Comparison of ENCODE assay signal across 8 cellular contexts in the genomic region with DNA sequence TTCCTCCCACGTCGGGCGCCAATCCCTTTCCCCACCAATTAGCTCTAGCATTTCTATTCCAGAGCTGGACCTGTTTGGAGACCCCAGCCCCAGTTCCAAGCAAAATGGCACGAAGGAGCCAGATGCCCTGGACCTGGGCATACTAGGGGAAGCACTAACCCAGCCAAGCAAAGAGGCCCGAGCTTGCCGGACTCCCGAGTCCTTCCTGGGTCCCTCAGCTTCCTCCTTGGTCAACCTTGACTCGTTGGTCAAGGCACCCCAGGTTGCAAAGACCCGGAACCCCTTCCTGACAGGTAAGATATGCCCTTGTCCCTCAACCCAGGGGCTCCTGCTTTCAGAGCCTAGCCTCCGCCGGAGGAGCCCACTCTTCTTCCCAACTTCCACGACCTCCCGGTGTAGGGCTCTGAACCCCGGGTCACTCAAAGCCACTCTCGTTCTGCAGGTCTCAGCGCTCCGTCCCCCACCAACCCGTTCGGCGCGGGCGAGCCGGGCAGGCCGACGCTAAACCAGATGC. TPM values are rescaled to one million over a fixed set of nuclear protein-coding genes. Genes with fewer than 3 reads are reported as not detected.
A peak's percentile ranks its signal among the peaks of the same experiment; 100 is the strongest.
DNase-seq lines count a peak whose midpoint lies in the region; ATAC-seq, FAIRE-seq and TF ChIP-seq lines count a peak whose summit lies in the region.

No MANE protein-coding gene starts in this region.

- peak overlapping the region; percentile 63 for H3K4me3 ChIP-seq in NT2/D1 (ENCODE audit: insufficient read length, low read depth)
- H3K4me3 ChIP-seq in H1 (ENCODE audit: extremely low read depth in 1 of 4, insufficient read depth in 2 of 4, low read depth in 3 of 4, low read length in 4 of 4) = peak overlapping the region; percentile 47 to 76 (median 73)

- no peak for DNase-seq in CD4-positive, alpha-beta T cell
- DNase-seq in NT2/D1 (ENCODE audit: low read depth, low spot score) (no peak), H1 (ENCODE audit: low read depth in 1 of 2, low spot score in 2 of 2) (no peak), osteocyte (ENCODE audit: extremely low spot score, unreplicated experiment) (no peak), NOMO-1 treated with dmso at 0.1 percent for 144 hours (lab: John Stamatoyannopoulos, UW; ENCODE audit: unreplicated experiment) (no peak)
- DNase-seq in stimulated activated CD4-positive, alpha-beta T cell treated with anti-CD3 and anti-CD28 coated beads, Interleukin-4, amount 100 ng/mL, for 24 hours = no peak

- 0 out of 2 replicates have a peak overlapping the region, but pooled peaks have one; percentile 68 for H2BK5ac ChIP-seq in H1 (ENCODE audit: low read depth, low read length)

- H3K27ac ChIP-seq in CD4-positive, alpha-beta T cell (ENCODE audit: low read depth, low read length) = no peak overlapping the region
- H3K27ac ChIP-seq in H1 (ENCODE audit: low read depth, low read length) = no peak overlapping the region

- H4K5ac ChIP-seq in H1 (ENCODE audit: insufficient read length, low read depth, low read length) = no peak overlapping the region

- H3K23me2 ChIP-seq in H1 (ENCODE audit: low read depth, low read length) = peaks cover 5% of the 10 kb centered on the region; the same call in 1 of the 2 replicates

- H2AK5ac ChIP-seq in H1 (ENCODE audit: low read depth, low read length) = no peak overlapping the region

- peak overlapping the region; percentile 73 for H3K4me3 Mint-ChIP-seq in CD4-positive, alpha-beta T cell
- H3K4me3 Mint-ChIP-seq in osteocyte (ENCODE audit: unreplicated experiment) = peak overlapping the region; percentile 77

- no peaks in the 10 kb centered on the region; the same call in 1 of the 2 replicates for H3K79me1 ChIP-seq in H1 (ENCODE audit: low read depth, low read length)

- H2AFZ ChIP-seq in H1 (ENCODE audit: low read length) = no peak overlapping the region

- H3K27me3 ChIP-seq in CD4-positive, alpha-beta T cell (ENCODE audit: control insufficient read depth, insufficient read depth, low read length) = no peaks in the 10 kb centered on the region
- H3K27me3 ChIP-seq in NT2/D1 (ENCODE audit: insufficient read depth, insufficient read length) (peaks cover 31% of the 10 kb centered on the region), H1 (replicated peaks in 1 of 4; ENCODE audit: control insufficient read depth in 3 of 4, extremely low read depth in 1 of 4, insufficient read depth in 3 of 4, low read length in 3 of 4) (peaks cover 0 to 6% (median 5%) of the 10 kb centered on the region in 4 experiments; a peak in 4 of 7 replicates)

- FAIRE-seq in H1 (lab: Jason Lieb, UNC) = no peak

- H3K23ac ChIP-seq in H1 (ENCODE audit: insufficient read length) = no peak overlapping the region

- H3K4me1 ChIP-seq in NT2/D1 (ENCODE audit: insufficient read depth, insufficient read length) = peaks cover 31% of the 10 kb centered on the region
- H3K4me1 ChIP-seq in H1 (replicated peaks in 1 of 4; ENCODE audit: control insufficient read depth in 3 of 4, insufficient read depth in 4 of 4, low read length in 3 of 4) = peaks cover 2 to 19% (median 10%) of the 10 kb centered on the region in 4 experiments

- H3K4me1 Mint-ChIP-seq in CD4-positive, alpha-beta T cell (ENCODE audit: low read depth) = peaks cover 17% of the 10 kb centered on the region
- peaks cover 12% of the 10 kb centered on the region for H3K4me1 Mint-ChIP-seq in osteocyte (ENCODE audit: unreplicated experiment)

- 39% methylated on average over 24 of the region's 25 CpGs; no CpG with 5 or more reads in 1 of the 2 experiments for WGBS in H1 (ENCODE audit: extremely low coverage in 1 of 2, insufficient coverage in 1 of 2, insufficient read length in 1 of 2, insufficient replicate concordance in 2 of 2, low coverage in 1 of 2, low lambda C conversion rate in 2 of 2, missing lambda C conversion rate in 1 of 2), 2 experiments

- no peak for TF ChIP-seq RAD21 in H1 (IDR thresholded peaks at IDR 0.05 in 1 of 2, conservative IDR thresholded peaks at IDR 0.05 in 1 of 2; ENCODE audit: low read depth in 2 of 2, low read length in 2 of 2)

- H2BK15ac ChIP-seq in H1 (ENCODE audit: low read length) = no peak overlapping the region

- H2BK12ac ChIP-seq in H1 (ENCODE audit: low read depth, low read length) = no peak overlapping the region

- H3K36me3 ChIP-seq in NT2/D1 (ENCODE audit: insufficient read depth, insufficient read length, low read length) = no peaks in the 10 kb centered on the region
- peaks cover 0 to 3% (median 0%) of the 10 kb centered on the region in 4 experiments; a peak in 1 of 8 replicates for H3K36me3 ChIP-seq in H1 (ENCODE audit: control insufficient read depth in 2 of 4, insufficient read depth in 4 of 4, low read length in 3 of 4)

- peaks cover 6% of the 10 kb centered on the region for H3K27me3 Mint-ChIP-seq in CD4-positive, alpha-beta T cell
- no peaks in the 10 kb centered on the region for H3K27me3 Mint-ChIP-seq in osteocyte (ENCODE audit: unreplicated experiment)

- H3K56ac ChIP-seq in H1 (replicated peaks; ENCODE audit: insufficient read length, low read depth, low read length) = no peak overlapping the region

- H3K4ac ChIP-seq in H1 (replicated peaks; ENCODE audit: insufficient read length, low read depth, low read length) = no peak overlapping the region

- no peak overlapping the region; the same call in 1 of the 2 replicates for H3K18ac ChIP-seq in H1 (ENCODE audit: extremely low read depth, low read length)

- no peak overlapping the region for H2BK20ac ChIP-seq in H1 (ENCODE audit: low read length)

- intact Hi-C loops in CD4-positive, alpha-beta T cell (cut with DNase I, micrococcal nuclease) = loop anchor here in 1 of 2 experiments (10.0 kb wide), 1 partner anchor 57 kb away; no protein-coding TSS in a partner anchor

- H3K9ac ChIP-seq in NT2/D1 (ENCODE audit: insufficient read length, low read depth) (peak overlapping the region; percentile 86), H1 (replicated peaks in 1 of 4; ENCODE audit: extremely low read depth in 1 of 4, low read depth in 3 of 4, low read length in 3 of 4) (no peak overlapping the region)

- H4K8ac ChIP-seq in H1 (ENCODE audit: extremely low read depth, insufficient read depth, low read length) = no peak overlapping the region

- H3K9me3 Mint-ChIP-seq in CD4-positive, alpha-beta T cell = no peaks in the 10 kb centered on the region
- H3K9me3 Mint-ChIP-seq in osteocyte (ENCODE audit: unreplicated experiment) = no peaks in the 10 kb centered on the region

- H3K79me2 ChIP-seq in H1 (ENCODE audit: control insufficient read depth in 1 of 2, insufficient read depth in 2 of 2, low read length in 2 of 2) = no peaks in the 10 kb centered on the region

- POLR2A ChIA-PET in CD4-positive, alpha-beta T cell (lab: Charles Lee) = interaction anchor here (0.6 to 1.6 kb wide), 5 partner anchors 9 to 239 kb away, joined by 3 to 19 read pairs (median 3); partner anchors contain the start of genes CACNA1G, EPN3, LRRC59 and LUC7L3
- POLR2A ChIA-PET in H1 (lab: Charles Lee; ENCODE audit: partially characterized antibody) = interaction anchor here (1.1 to 2.6 kb wide), 5 partner anchors 9 to 89 kb away, joined by 3 to 7 read pairs (median 3); partner anchors contain the start of gene CACNA1G

- H3K4me2 ChIP-seq in H1 (ENCODE audit: insufficient read depth in 1 of 2, low read depth in 2 of 2, low read length in 2 of 2) = peak overlapping the region; percentile 80 to 88

- no peak for ATAC-seq in CD4-positive, alpha-beta T cell (ENCODE audit: poor library complexity)
- ATAC-seq in HG02970 (IDR thresholded peaks at IDR 0.05; ENCODE audit: low FRiP score, unreplicated experiment) (no peak), GM19351 (IDR thresholded peaks at IDR 0.05; ENCODE audit: unreplicated experiment) (no peak)

- peak overlapping the region; percentile 10 for H4K91ac ChIP-seq in H1 (replicated peaks; ENCODE audit: insufficient read length, low read length)

- no peak overlapping the region for H3K14ac ChIP-seq in H1 (ENCODE audit: insufficient read length)

- no peak for TF ChIP-seq CTCF in CD4-positive, alpha-beta T cell (IDR thresholded peaks at IDR 0.05)
- TF ChIP-seq CTCF in H1 (IDR thresholded peaks at IDR 0.05; ENCODE audit: control extremely low read depth in 1 of 3, insufficient read depth in 1 of 3, low read depth in 1 of 3, low read length in 3 of 3) (no peak), osteocyte (IDR thresholded peaks at IDR 0.05) (no peak)

- no peak overlapping the region for H2BK120ac ChIP-seq in H1 (replicated peaks; ENCODE audit: low read depth, low read length)

- CTCF ChIA-PET in CD4-positive, alpha-beta T cell (lab: Charles Lee) = interaction anchor here (1.1 to 2.4 kb wide), 3 partner anchors 22 to 84 kb away, joined by 3 to 10 read pairs (median 5); no protein-coding TSS in a partner anchor
- CTCF ChIA-PET in H1 (lab: Charles Lee; ENCODE audit: partially characterized antibody) = interaction anchor here (1.1 to 6.0 kb wide), 12 partner anchors 9 to 179 kb away, joined by 3 to 42 read pairs (median 6); partner anchors contain the start of gene LRRC59

- peaks cover 0 to 1% of the 10 kb centered on the region in 2 experiments for H4K20me1 ChIP-seq in H1 (replicated peaks in 1 of 2; ENCODE audit: control insufficient read depth in 1 of 2, insufficient read depth in 2 of 2, low read length in 2 of 2)

- no peak for TF ChIP-seq POLR2A in H1 (IDR thresholded peaks at IDR 0.05; ENCODE audit: control extremely low read depth in 1 of 2, low read depth in 2 of 2, low read length in 2 of 2)

- no peaks in the 10 kb centered on the region for H3K36me3 Mint-ChIP-seq in CD4-positive, alpha-beta T cell (ENCODE audit: low read depth)
- no peaks in the 10 kb centered on the region for H3K36me3 Mint-ChIP-seq in osteocyte (ENCODE audit: unreplicated experiment)

- no peak overlapping the region for H3K27ac Mint-ChIP-seq in CD4-positive, alpha-beta T cell
- H3K27ac Mint-ChIP-seq in osteocyte (ENCODE audit: unreplicated experiment) = no peak overlapping the region

- no peak for TF ChIP-seq EP300 in H1 (IDR thresholded peaks at IDR 0.05; ENCODE audit: borderline replicate concordance in 1 of 2, low read depth in 2 of 2, low read length in 2 of 2)

- no peaks in the 10 kb centered on the region for H3K9me3 ChIP-seq in CD4-positive, alpha-beta T cell (ENCODE audit: control insufficient read depth, low read length)
- H3K9me3 ChIP-seq in NT2/D1 (ENCODE audit: insufficient read depth, low read length) = no peaks in the 10 kb centered on the region
- no peaks in the 10 kb centered on the region for H3K9me3 ChIP-seq in H1 (ENCODE audit: insufficient read depth in 2 of 2, low read depth in 1 of 2, low read length in 1 of 2)

RNA-seq across cellular contexts. Expression of gene SPATA20, which starts 5.5 kb away (rescaled TPM):
- total RNA-seq in CD4-positive, alpha-beta T cell = 10 to 100 TPM; 10.2 to 10.3 TPM
- 16.2 and 16.7 TPM in 2 replicates for total RNA-seq in H1 (2021; fragmentation: NEBNext Ultra II Directional; extraction: Animal tissue kit (Norgen Biotek cat#: 25700))
- 17.5 and 23.2 TPM in 2 replicates for polyA plus RNA-seq in H1 (2011; rRNA removed)
- polyA plus RNA-seq in H1 (2011; cell fraction: cytosol; rRNA removed) = 18.3 TPM
- 124 TPM for polyA plus RNA-seq in H1 (2011; cell fraction: nucleus; rRNA removed)
- 10.5 to 22.8 TPM (median 22.0 TPM) in 4 replicates for polyA plus RNA-seq in H1 (2012, experiment 1 of 2)
- 15.5 TPM for polyA plus RNA-seq in H1 (2012, experiment 2 of 2)
- polyA plus RNA-seq in H1 (2013, experiment 1 of 2) = 16.1 TPM
- 14.2 TPM for polyA plus RNA-seq in H1 (2013, experiment 2 of 2)
- polyA minus RNA-seq in H1 (2011; rRNA and poly(A)+ RNA removed) = 9.0 and 10.5 TPM in 2 replicates
- 10.6 TPM for polyA minus RNA-seq in H1 (2011; cell fraction: cytosol; rRNA and poly(A)+ RNA removed)
- polyA minus RNA-seq in H1 (2011; cell fraction: nucleus; rRNA and poly(A)+ RNA removed) = 32.9 TPM
- 55.0 and 58.1 TPM in 2 replicates for total RNA-seq in osteocyte

RNA-seq across cellular contexts. Expression of gene EPN3, which starts 8.9 kb away (rescaled TPM):
- total RNA-seq in CD4-positive, alpha-beta T cell = not detected
- total RNA-seq in H1 (2021; fragmentation: NEBNext Ultra II Directional; extraction: Animal tissue kit (Norgen Biotek cat#: 25700)) = 5.8 and 7.9 TPM in 2 replicates
- 6.7 and 8.1 TPM in 2 replicates for polyA plus RNA-seq in H1 (2011; rRNA removed)
- polyA plus RNA-seq in H1 (2011; cell fraction: cytosol; rRNA removed) = 4.7 TPM
- 9.8 TPM for polyA plus RNA-seq in H1 (2011; cell fraction: nucleus; rRNA removed)
- 4.6 to 8.1 TPM (median 4.8 TPM) in 4 replicates for polyA plus RNA-seq in H1 (2012, experiment 1 of 2)
- polyA plus RNA-seq in H1 (2012, experiment 2 of 2) = 18.3 TPM
- 4.9 TPM for polyA plus RNA-seq in H1 (2013, experiment 1 of 2)
- polyA plus RNA-seq in H1 (2013, experiment 2 of 2) = 5.5 TPM
- polyA minus RNA-seq in H1 (2011; rRNA and poly(A)+ RNA removed) = 3.8 and 4.1 TPM in 2 replicates
- 5.2 TPM for polyA minus RNA-seq in H1 (2011; cell fraction: cytosol; rRNA and poly(A)+ RNA removed)
- polyA minus RNA-seq in H1 (2011; cell fraction: nucleus; rRNA and poly(A)+ RNA removed) = 11.3 TPM
- total RNA-seq in osteocyte = not detected in 2 replicates

RNA-seq across cellular contexts. Expression of gene CACNA1G, which starts 19.1 kb away (rescaled TPM):
- not detected for total RNA-seq in CD4-positive, alpha-beta T cell
- total RNA-seq in H1 (2021; fragmentation: NEBNext Ultra II Directional; extraction: Animal tissue kit (Norgen Biotek cat#: 25700)) = 4.8 and 4.9 TPM in 2 replicates
- polyA plus RNA-seq in H1 (2011; rRNA removed) = 2.9 and 4.8 TPM in 2 replicates
- 3.4 TPM for polyA plus RNA-seq in H1 (2011; cell fraction: cytosol; rRNA removed)
- polyA plus RNA-seq in H1 (2011; cell fraction: nucleus; rRNA removed) = 10.8 TPM
- polyA plus RNA-seq in H1 (2012, experiment 1 of 2) = 4.0 to 4.7 TPM (median 4.5 TPM) in 4 replicates
- polyA plus RNA-seq in H1 (2012, experiment 2 of 2) = 4.1 TPM
- polyA plus RNA-seq in H1 (2013, experiment 1 of 2) = 2.5 TPM
- 2.6 TPM for polyA plus RNA-seq in H1 (2013, experiment 2 of 2)
- 5.9 and 6.1 TPM in 2 replicates for polyA minus RNA-seq in H1 (2011; rRNA and poly(A)+ RNA removed)
- polyA minus RNA-seq in H1 (2011; cell fraction: cytosol; rRNA and poly(A)+ RNA removed) = 3.8 TPM
- polyA minus RNA-seq in H1 (2011; cell fraction: nucleus; rRNA and poly(A)+ RNA removed) = 7.7 TPM
- 0.10 and 0.11 TPM in 2 replicates for total RNA-seq in osteocyte

RNA-seq across cellular contexts. Expression of gene MYCBPAP, which starts 33.2 kb away (rescaled TPM):
- 1 to 10 TPM in 1 of 2 experiments, under 1 TPM in 1; 0.78 to 1.5 TPM for total RNA-seq in CD4-positive, alpha-beta T cell
- 1.7 and 3.3 TPM in 2 replicates for total RNA-seq in H1 (2021; fragmentation: NEBNext Ultra II Directional; extraction: Animal tissue kit (Norgen Biotek cat#: 25700))
- 0.89 and 1.2 TPM in 2 replicates for polyA plus RNA-seq in H1 (2011; rRNA removed)
- 2.8 TPM for polyA plus RNA-seq in H1 (2011; cell fraction: cytosol; rRNA removed)
- polyA plus RNA-seq in H1 (2011; cell fraction: nucleus; rRNA removed) = 9.0 TPM
- 0.88 to 2.6 TPM (median 2.1 TPM) in 4 replicates for polyA plus RNA-seq in H1 (2012, experiment 1 of 2)
- polyA plus RNA-seq in H1 (2012, experiment 2 of 2) = 1.0 TPM
- 0.85 TPM for polyA plus RNA-seq in H1 (2013, experiment 1 of 2)
- polyA plus RNA-seq in H1 (2013, experiment 2 of 2) = 0.68 TPM
- 2.2 and 2.6 TPM in 2 replicates for polyA minus RNA-seq in H1 (2011; rRNA and poly(A)+ RNA removed)
- 2.4 TPM for polyA minus RNA-seq in H1 (2011; cell fraction: cytosol; rRNA and poly(A)+ RNA removed)
- polyA minus RNA-seq in H1 (2011; cell fraction: nucleus; rRNA and poly(A)+ RNA removed) = 6.1 TPM
- total RNA-seq in osteocyte = 0.46 and 0.81 TPM in 2 replicates
